In the genomic region with DNA sequence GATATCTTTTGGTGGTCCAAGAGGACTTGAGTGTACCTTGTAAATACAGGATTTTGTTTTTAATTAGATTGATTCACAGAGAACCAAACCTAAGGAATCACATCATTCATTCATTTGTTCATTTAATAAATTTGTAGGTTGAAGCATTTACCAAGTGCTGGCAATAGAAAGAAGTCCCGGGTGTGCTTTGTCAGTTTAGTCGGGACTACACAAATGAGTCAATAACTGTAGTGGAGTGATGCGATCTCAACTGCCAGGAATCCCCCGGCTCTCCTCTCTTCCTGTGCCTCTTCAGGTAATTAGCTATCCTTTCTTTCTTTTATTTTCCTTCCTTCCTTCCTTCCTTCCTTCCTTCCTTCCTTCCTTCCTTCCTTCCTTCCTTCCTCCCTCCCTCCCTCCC, we compare ENCODE assay signal across 14 cellular contexts.
"Had no signal": no experiment of that assay in that cellular context is flagged by ENCODE, and none has a peak within 500 bp of the region (broad histone marks: within the 10 kb centered on the region; RNA-seq: fewer than 3 reads in every experiment).

No MANE protein-coding gene starts in this region.

- H3K36me3 Mint-ChIP-seq: naive B cell had no signal

- ATAC-seq: heart right ventricle, lower lobe of right lung had no signal

- H3K27me3 ChIP-seq: cardiac muscle cell, thyroid gland had no signal

- H3K9me3 ChIP-seq: heart right ventricle, lower lobe of right lung, thyroid gland had no signal

- DNase-seq: activated CD4-positive, alpha-beta T cell treated with anti-CD3 and anti-CD28 coated beads for 48 hours; activated naive CD4-positive, alpha-beta T cell; heart right ventricle; kidney; lower lobe of right lung; midbrain; naive B cell; SW 1271; thyroid gland had no signal

- H3K27ac ChIP-seq: cardiac muscle cell had no signal

- H3K9me3 Mint-ChIP-seq: activated T-cell treated with anti-CD3 and anti-CD28 coated beads, Interleukin-2, amount 50 U/mL, for 24 hours had no signal

- H3K36me3 ChIP-seq: cardiac muscle cell, heart right ventricle, lower lobe of right lung, thyroid gland had no signal

- FAIRE-seq: colon, frontal cortex, kidney, urothelium cell line had no signal

- H3K4me3 ChIP-seq: thyroid gland had no signal
